Comparison of ENCODE assay signal across 9 cellular contexts in the genomic region with DNA sequence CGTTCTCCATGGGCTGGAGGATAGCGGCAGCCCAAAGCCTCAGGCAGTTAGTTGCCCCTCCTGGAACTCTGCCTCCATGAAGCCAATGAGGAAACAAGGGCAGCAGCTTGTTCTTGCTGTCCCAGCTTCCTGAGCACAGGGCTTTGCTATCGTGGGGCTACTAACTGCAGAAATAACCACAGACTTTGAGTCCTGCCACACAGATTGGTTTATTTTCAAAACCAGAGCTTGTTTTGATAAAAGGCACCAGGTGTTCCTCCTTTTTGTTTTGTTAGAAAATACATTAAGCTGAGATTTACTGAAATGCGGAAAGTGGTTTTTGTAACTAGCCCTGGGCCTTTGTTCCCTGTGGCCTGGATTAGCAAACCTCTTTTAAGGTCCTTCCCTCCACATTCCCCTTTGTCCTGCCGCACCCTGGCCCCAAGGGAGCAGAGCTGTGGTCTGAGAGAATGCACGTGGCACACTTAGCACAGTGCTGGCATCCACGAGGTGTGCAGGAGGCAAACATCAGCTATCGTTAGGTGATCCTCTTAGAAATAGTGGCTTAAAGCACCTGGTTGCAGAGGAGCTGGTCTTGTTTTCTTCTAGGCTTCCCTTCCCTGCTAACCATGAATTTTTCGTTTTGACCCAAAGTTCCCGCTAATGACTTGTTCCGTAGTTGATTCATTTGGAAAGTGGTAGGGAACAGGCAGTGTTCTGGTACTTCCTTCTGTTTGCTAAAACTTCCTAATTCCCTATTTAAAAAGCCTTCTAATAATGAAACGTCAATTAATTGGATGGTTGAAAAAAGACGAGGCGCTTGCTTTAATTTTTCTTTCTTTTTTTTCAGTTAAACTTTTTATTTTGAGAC. TPM values are rescaled to one million over a fixed set of nuclear protein-coding genes. Genes with fewer than 3 reads are reported as not detected.
DNase-seq lines count a peak whose midpoint lies in the region; ATAC-seq and TF ChIP-seq lines count a peak whose summit lies in the region.
"Had no signal": no experiment of that assay in that cellular context is flagged by ENCODE, and none has a peak within 500 bp of the region (broad histone marks: within the 10 kb centered on the region; RNA-seq: fewer than 3 reads in every experiment).

No MANE protein-coding gene starts in this region.

- H3K36me3 Mint-ChIP-seq in naive B cell = peaks cover 23 to 32% of the 10 kb centered on the region in 2 donors
- peaks cover 23% of the 10 kb centered on the region for H3K36me3 Mint-ChIP-seq in activated CD8-positive, alpha-beta T cell treated with anti-CD3 and anti-CD28 coated beads for 36 hours (ENCODE audit: low read depth)

- intact Hi-C loops in dorsolateral prefrontal cortex (cut with DNase I) = no loop called here
- intact Hi-C loops in activated CD8-positive, alpha-beta T cell treated with anti-CD3 and anti-CD28 coated beads for 36 hours (cut with micrococcal nuclease) = no loop called here

- H3K4me3 ChIP-seq in dorsolateral prefrontal cortex (peak overlapping the region in 1 of 59 donors; percentile 9), osteoblast (ENCODE audit: insufficient read depth, low read length) (no peak overlapping the region)

- peaks cover 4% of the 10 kb centered on the region for H3K36me3 ChIP-seq in osteoblast (ENCODE audit: insufficient read depth, low read length)

- H3K79me2 ChIP-seq in osteoblast (ENCODE audit: insufficient read depth, low read length) = no peaks in the 10 kb centered on the region

- no peak for TF ChIP-seq CTCF in dorsolateral prefrontal cortex (IDR thresholded peaks at IDR 0.05 in 54 of 56, conservative IDR thresholded peaks at IDR 0.05 in 2 of 56; ENCODE audit: low read depth in 1 of 56, partially characterized antibody in 56 of 56)
- TF ChIP-seq CTCF in osteoblast (IDR thresholded peaks at IDR 0.05; ENCODE audit: extremely low read depth, low read depth, low read length) = no peak
- no peak for TF ChIP-seq CTCF in activated CD8-positive, alpha-beta T cell treated with anti-CD3 and anti-CD28 coated beads for 36 hours (IDR thresholded peaks at IDR 0.05)

- peak overlapping the region in 4 of 6 donors; percentile 1 to 90 (median 34) for H3K27ac Mint-ChIP-seq in naive B cell
- H3K27ac Mint-ChIP-seq in activated CD8-positive, alpha-beta T cell treated with anti-CD3 and anti-CD28 coated beads for 36 hours = no peak overlapping the region

- DNase-seq in Ammon's horn (ENCODE audit: low spot score) = peak; percentile 65
- DNase-seq in NCI-H128 (lab: John Stamatoyannopoulos, UW; ENCODE audit: unreplicated experiment) = peak; percentile 24
- DNase-seq in dorsolateral prefrontal cortex = no peak
- no peak for DNase-seq in naive B cell
- no peak for DNase-seq in osteoblast (ENCODE audit: insufficient read length, low spot score, missing footprints)
- DNase-seq in activated CD8-positive, alpha-beta T cell treated with anti-CD3 and anti-CD28 coated beads for 36 hours = no peak
- DNase-seq: activated CD8-positive, alpha-beta memory T cell treated with anti-CD3 and anti-CD28 coated beads, Interleukin-2, amount 50 U/mL, for 48 hours had no signal

- ATAC-seq in naive B cell (ENCODE audit: low read depth in 2 of 2) (peak; percentile 35 to 48), HG03442 (IDR thresholded peaks at IDR 0.05; ENCODE audit: unreplicated experiment) (no peak), GM18520 (IDR thresholded peaks at IDR 0.05; ENCODE audit: unreplicated experiment) (no peak)
- ATAC-seq in activated CD8-positive, alpha-beta T cell treated with anti-CD3 and anti-CD28 coated beads for 36 hours = no peak

- H3K9me3 Mint-ChIP-seq in naive B cell = peaks cover 2 to 14% (median 5%) of the 10 kb centered on the region in 7 donors
- H3K9me3 Mint-ChIP-seq in activated CD8-positive, alpha-beta T cell treated with anti-CD3 and anti-CD28 coated beads for 36 hours = peaks cover 10% of the 10 kb centered on the region

- peaks cover 28 to 38% (median 36%) of the 10 kb centered on the region in 3 donors for H3K4me1 Mint-ChIP-seq in naive B cell
- H3K4me1 Mint-ChIP-seq in activated CD8-positive, alpha-beta T cell treated with anti-CD3 and anti-CD28 coated beads for 36 hours (ENCODE audit: low read depth) = peaks cover 14% of the 10 kb centered on the region

- no peaks in the 10 kb centered on the region for H3K4me1 ChIP-seq in osteoblast (ENCODE audit: insufficient read depth, low read length)

- H3K27me3 ChIP-seq in dorsolateral prefrontal cortex = no peaks in the 10 kb centered on the region
- no peaks in the 10 kb centered on the region for H3K27me3 ChIP-seq in osteoblast (ENCODE audit: insufficient read depth, low read length)

- H3K4me3 Mint-ChIP-seq in naive B cell = peak overlapping the region in 6 of 8 donors; percentile 18 to 82 (median 68)
- H3K4me3 Mint-ChIP-seq in activated CD8-positive, alpha-beta T cell treated with anti-CD3 and anti-CD28 coated beads for 36 hours = no peak overlapping the region

- no peak overlapping the region for H2AFZ ChIP-seq in osteoblast (ENCODE audit: low read length)

- no peaks in the 10 kb centered on the region for H3K9me3 ChIP-seq in osteoblast (ENCODE audit: low read depth, low read length)

- POLR2A ChIA-PET in activated CD8-positive, alpha-beta T cell treated with anti-CD3 and anti-CD28 coated beads for 36 hours (lab: Charles Lee) = interaction anchor here (0.7 kb wide), 1 partner anchor 40 kb away, joined by 3 read pairs; no protein-coding TSS in a partner anchor

- no peak overlapping the region for H3K4me2 ChIP-seq in osteoblast (ENCODE audit: insufficient read depth, low read length)

- peaks cover 3% of the 10 kb centered on the region for H4K20me1 ChIP-seq in osteoblast (ENCODE audit: insufficient read depth, low read length)

- H3K27ac ChIP-seq in dorsolateral prefrontal cortex (peak overlapping the region; percentile 13 to 98 (median 80)), osteoblast (ENCODE audit: low read depth, low read length) (no peak overlapping the region)

- CTCF ChIA-PET in activated CD8-positive, alpha-beta T cell treated with anti-CD3 and anti-CD28 coated beads for 36 hours (lab: Charles Lee) = interaction anchor here (0.9 to 1.9 kb wide), 5 partner anchors 11 to 75 kb away, joined by 3 to 4 read pairs (median 3); no protein-coding TSS in a partner anchor

- peaks cover 0 to 10% (median 0%) of the 10 kb centered on the region in 3 donors for H3K27me3 Mint-ChIP-seq in naive B cell
- no peaks in the 10 kb centered on the region for H3K27me3 Mint-ChIP-seq in activated CD8-positive, alpha-beta T cell treated with anti-CD3 and anti-CD28 coated beads for 36 hours

RNA-seq across cellular contexts. Expression of gene MVB12B, which starts 21.5 kb away (rescaled TPM):
- 100 to 1,000 TPM in 23 of 120 experiments, 10 to 100 TPM in 97; 43.4 to 233 (median 75.7) TPM for total RNA-seq in dorsolateral prefrontal cortex
- polyA plus RNA-seq in naive B cell (ENCODE audit: low read depth in 6 of 6) = 1 to 10 TPM in 5 of 6 donors, not detected in 1; 1.2 to 2.6 (median 2.5) TPM
- 5.4 and 8.0 TPM in 2 replicates for total RNA-seq in osteoblast
- 1 to 10 TPM; 6.4 to 6.6 TPM for total RNA-seq in activated CD8-positive, alpha-beta T cell treated with anti-CD3 and anti-CD28 coated beads for 36 hours

Comparison
In these comparisons a context has a peak if more than half of its experiments do, and no peak if none do; other contexts are left out.
1. DNase-seq: peak in Ammon's horn (single experiment) and NCI-H128 (single experiment); none in dorsolateral prefrontal cortex (0 of 10), naive B cell (single experiment), osteoblast (single experiment) and activated CD8-positive, alpha-beta T cell treated with anti-CD3 and anti-CD28 coated beads for 36 hours (single experiment).
2. ATAC-seq: peak in naive B cell (2 of 2); none in HG03442 (single experiment), GM18520 (single experiment) and activated CD8-positive, alpha-beta T cell treated with anti-CD3 and anti-CD28 coated beads for 36 hours (single experiment).